ENCODE assay signal across 13 cellular contexts in the genomic region with DNA sequence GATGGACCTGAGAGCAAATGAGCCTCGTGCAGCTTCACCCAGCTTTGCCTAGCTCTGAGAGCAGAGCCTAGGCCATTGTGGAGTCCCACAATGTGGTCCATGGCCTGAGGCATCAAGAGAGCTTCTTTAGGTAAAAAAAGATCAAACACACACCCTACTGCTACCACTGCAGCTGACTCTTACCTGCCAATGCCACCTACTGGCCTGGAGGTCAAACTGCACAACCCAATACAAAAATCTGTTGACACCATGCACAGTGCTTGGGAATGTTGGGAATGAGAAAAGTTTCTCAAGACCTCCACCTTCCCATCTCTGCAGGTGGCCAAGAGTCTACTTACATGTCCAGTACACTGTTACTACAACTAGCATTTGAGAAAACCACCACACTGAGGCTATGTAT.
DNase-seq lines count a peak whose midpoint lies in the region; ATAC-seq and TF ChIP-seq lines count a peak whose summit lies in the region.
"Had no signal": no experiment of that assay in that cellular context is flagged by ENCODE, and none has a peak within 500 bp of the region (broad histone marks: within the 10 kb centered on the region; RNA-seq: fewer than 3 reads in every experiment).

No MANE protein-coding gene starts in this region.

- H2BK5ac ChIP-seq in mesendoderm (ENCODE audit: low read length) = no peak overlapping the region

- no peak overlapping the region for H3K9ac ChIP-seq in mesendoderm (ENCODE audit: low read length)

- no peaks in the 10 kb centered on the region for H3K27me3 Mint-ChIP-seq in activated CD4-positive, alpha-beta memory T cell treated with anti-CD3 and anti-CD28 coated beads, Interleukin-2, amount 10 ng/mL, durations not matched to agents 7 days and 5 days

- no peak overlapping the region for H3K4ac ChIP-seq in mesendoderm (ENCODE audit: low read depth, low read length)

- no peak overlapping the region for H4K8ac ChIP-seq in mesendoderm (ENCODE audit: low read depth, low read length)

- H3K36me3 Mint-ChIP-seq in activated CD4-positive, alpha-beta memory T cell treated with anti-CD3 and anti-CD28 coated beads, Interleukin-2, amount 10 ng/mL, durations not matched to agents 7 days and 5 days (ENCODE audit: low read depth) = peaks cover 70% of the 10 kb centered on the region
- H3K36me3 Mint-ChIP-seq: natural killer cell had no signal

- no peak overlapping the region for H3K56ac ChIP-seq in mesendoderm (ENCODE audit: low read length)

- no peak overlapping the region for H2AK5ac ChIP-seq in mesendoderm (ENCODE audit: low read length)

- no peak overlapping the region for H3K27ac Mint-ChIP-seq in activated CD4-positive, alpha-beta memory T cell treated with anti-CD3 and anti-CD28 coated beads, Interleukin-2, amount 10 ng/mL, durations not matched to agents 7 days and 5 days
- H3K27ac Mint-ChIP-seq: natural killer cell; stimulated activated effector memory CD8-positive, alpha-beta T cell treated with anti-CD3 and anti-CD28 coated beads, Interleukin-12 subunit alpha, Interleukin-12 subunit beta, amount 100 ng/mL, for 72 hours had no signal

- H3K4me3 ChIP-seq in GM06990 (replicated peaks; ENCODE audit: low read depth, low read length) (no peak overlapping the region), astrocyte of the spinal cord (ENCODE audit: low read depth, low read length) (no peak overlapping the region), mesendoderm (ENCODE audit: low read length) (no peak overlapping the region)

- ATAC-seq in HG03520 (IDR thresholded peaks at IDR 0.05; ENCODE audit: unreplicated experiment) = peak; percentile 45
- ATAC-seq: stimulated activated effector memory CD8-positive, alpha-beta T cell treated with anti-CD3 and anti-CD28 coated beads, Interleukin-12 subunit alpha, Interleukin-12 subunit beta, amount 100 ng/mL, for 72 hours had no signal

- no peaks in the 10 kb centered on the region for H3K79me1 ChIP-seq in mesendoderm (ENCODE audit: low read length)

- H3K23ac ChIP-seq in mesendoderm (ENCODE audit: low read length) = no peak overlapping the region

- H3K36me3 ChIP-seq in GM06990 (ENCODE audit: control insufficient read depth, insufficient read depth, low read length) = peaks cover 2% of the 10 kb centered on the region
- no peaks in the 10 kb centered on the region for H3K36me3 ChIP-seq in mesendoderm (ENCODE audit: control insufficient read depth, insufficient read depth, low read length)

- no peaks in the 10 kb centered on the region for H3K27me3 ChIP-seq in GM06990 (replicated peaks; ENCODE audit: control insufficient read depth, insufficient read depth, low read length)
- H3K27me3 ChIP-seq in mesendoderm (ENCODE audit: insufficient read depth, low read length, poor library complexity) = no peaks in the 10 kb centered on the region

- H3K4me1 Mint-ChIP-seq in activated CD4-positive, alpha-beta memory T cell treated with anti-CD3 and anti-CD28 coated beads, Interleukin-2, amount 10 ng/mL, durations not matched to agents 7 days and 5 days = peaks cover 9% of the 10 kb centered on the region

- H4K5ac ChIP-seq in mesendoderm (ENCODE audit: low read length) = no peak overlapping the region

- no peak overlapping the region for H3K27ac ChIP-seq in mesendoderm (ENCODE audit: low read depth, low read length)

- DNase-seq in GM06990 (ENCODE audit: extremely low read depth, insufficient read length) = no peak
- no peak for DNase-seq in astrocyte of the spinal cord (ENCODE audit: low read depth, low spot score)
- peak; percentile 65 for DNase-seq in mesendoderm
- DNase-seq in NCI-H2171 treated with DMSO at 0.1 percent for 48 hours (lab: John Stamatoyannopoulos, UW) = no peak
- no peak for DNase-seq in stimulated activated CD4-positive, alpha-beta T cell treated with anti-CD3 and anti-CD28 coated beads, Interleukin-15, amount 100 ng/mL, for 24 hours
- no peak for DNase-seq in D341Med (ENCODE audit: low spot score)
- no peak for DNase-seq in activated CD4-positive, alpha-beta memory T cell treated with anti-CD3 and anti-CD28 coated beads, Interleukin-2, amount 10 ng/mL, durations not matched to agents 7 days and 5 days
- DNase-seq: activated CD4-positive, alpha-beta T cell treated with anti-CD3 and anti-CD28 coated beads for 1 hour; activated naive CD4-positive, alpha-beta T cell treated with anti-CD3 and anti-CD28 coated beads, Interleukin-2, amount 50 U/mL, for 16 hours; natural killer cell; NCI-H1694 had no signal

- H3K79me2 ChIP-seq in mesendoderm (ENCODE audit: control insufficient read depth, insufficient read depth, low read length) = no peaks in the 10 kb centered on the region

- WGBS in mesendoderm (ENCODE audit: extremely low coverage, insufficient coverage, low lambda C conversion rate) = no CpG with 5 or more reads among the region's 1 CpG

- H3K4me1 ChIP-seq in mesendoderm (ENCODE audit: control insufficient read depth, low read depth, low read length) = no peaks in the 10 kb centered on the region

- TF ChIP-seq CTCF in GM06990 (IDR thresholded peaks at IDR 0.05; ENCODE audit: insufficient read depth, low read length, poor library complexity, severe bottlenecking) (peak; percentile 41), astrocyte of the spinal cord (IDR thresholded peaks at IDR 0.05; ENCODE audit: low read depth, low read length) (peak; percentile 24)

- in situ Hi-C loops in astrocyte of the spinal cord (cut with HindIII; ENCODE audit: low sequenced_read_pairs) = no loop called here

- H3K4me3 Mint-ChIP-seq in activated CD4-positive, alpha-beta memory T cell treated with anti-CD3 and anti-CD28 coated beads, Interleukin-2, amount 10 ng/mL, durations not matched to agents 7 days and 5 days = no peak overlapping the region
- H3K4me3 Mint-ChIP-seq: natural killer cell; stimulated activated effector memory CD8-positive, alpha-beta T cell treated with anti-CD3 and anti-CD28 coated beads, Interleukin-12 subunit alpha, Interleukin-12 subunit beta, amount 100 ng/mL, for 72 hours had no signal

- H2BK15ac ChIP-seq in mesendoderm (replicated peaks; ENCODE audit: low read depth) = no peak overlapping the region

- H3K4me2 ChIP-seq in mesendoderm (ENCODE audit: low read length) = no peak overlapping the region

- POLR2A ChIA-PET in activated CD4-positive, alpha-beta memory T cell treated with anti-CD3 and anti-CD28 coated beads, Interleukin-2, amount 10 ng/mL, durations not matched to agents 7 days and 5 days (lab: Charles Lee) = no interaction called here

- H3K9me3 Mint-ChIP-seq in activated CD4-positive, alpha-beta memory T cell treated with anti-CD3 and anti-CD28 coated beads, Interleukin-2, amount 10 ng/mL, durations not matched to agents 7 days and 5 days = peaks cover 18% of the 10 kb centered on the region
- H3K9me3 Mint-ChIP-seq: natural killer cell; stimulated activated effector memory CD8-positive, alpha-beta T cell treated with anti-CD3 and anti-CD28 coated beads, Interleukin-12 subunit alpha, Interleukin-12 subunit beta, amount 100 ng/mL, for 72 hours had no signal

- no peak overlapping the region for H3K18ac ChIP-seq in mesendoderm (ENCODE audit: low read length)

- CTCF ChIA-PET in activated CD4-positive, alpha-beta memory T cell treated with anti-CD3 and anti-CD28 coated beads, Interleukin-2, amount 10 ng/mL, durations not matched to agents 7 days and 5 days (lab: Charles Lee) = interaction anchor here (0.6 to 1.1 kb wide), 3 partner anchors 17 to 191 kb away, joined by 3 read pairs; no protein-coding TSS in a partner anchor

- H2BK120ac ChIP-seq in mesendoderm (ENCODE audit: low read depth, low read length) = no peak overlapping the region
